ENCODE assay signal across 30 cellular contexts in genomic region chr16:51268237-51268636, GRCh38.
DNase-seq lines count a peak whose midpoint lies in the region; ATAC-seq, FAIRE-seq and TF ChIP-seq lines count a peak whose summit lies in the region.
"Had no signal": no experiment of that assay in that cellular context is flagged by ENCODE, and none has a peak within 500 bp of the region (broad histone marks: within the 10 kb centered on the region; RNA-seq: fewer than 3 reads in every experiment).

No MANE protein-coding gene starts in this region.

- H3K36me3 ChIP-seq in H1 (ENCODE audit: control insufficient read depth in 2 of 4, insufficient read depth in 4 of 4, low read length in 3 of 4), result no peaks in the 10 kb centered on the region
- H3K36me3 ChIP-seq: brain microvascular endothelial cell, ovary had no signal

- 0 out of 2 replicates have a peak overlapping the region, but pooled peaks have one; percentile 39 for H2AFZ ChIP-seq in H1 (ENCODE audit: low read length)
- H2AFZ ChIP-seq: GM23248 had no signal

- no peak overlapping the region for H3K4ac ChIP-seq in H1 (replicated peaks; ENCODE audit: insufficient read length, low read depth, low read length)

- H4K5ac ChIP-seq in H1 (ENCODE audit: insufficient read length, low read depth, low read length), result no peak overlapping the region

- no peak overlapping the region for H3K9ac ChIP-seq in H1 (replicated peaks in 1 of 4; ENCODE audit: extremely low read depth in 1 of 4, low read depth in 3 of 4, low read length in 3 of 4)
- H3K9ac ChIP-seq: GM23248 had no signal

- no peak overlapping the region for H3K56ac ChIP-seq in H1 (replicated peaks; ENCODE audit: insufficient read length, low read depth, low read length)

- no peak overlapping the region for H3K27ac ChIP-seq in H1 (ENCODE audit: low read depth, low read length)
- H3K27ac ChIP-seq: brain microvascular endothelial cell, C4-2B, GM23248, ovary, VCaP had no signal

- no peaks in the 10 kb centered on the region for H3K23me2 ChIP-seq in H1 (ENCODE audit: low read depth, low read length)

- H3K36me3 Mint-ChIP-seq in stimulated activated effector memory CD8-positive, alpha-beta T cell treated with anti-CD3 and anti-CD28 coated beads, Interleukin-12 subunit alpha, Interleukin-12 subunit beta, amount 100 ng/mL, for 72 hours, result no peaks in the 10 kb centered on the region
- H3K36me3 Mint-ChIP-seq: mesothelial cell of epicardium; naive thymus-derived CD4-positive, alpha-beta T cell had no signal

- FAIRE-seq in H1 (lab: Jason Lieb, UNC), result no peak
- FAIRE-seq: GM12892, HepG2 had no signal

- WGBS in H1 (ENCODE audit: extremely low coverage in 1 of 2, insufficient coverage in 1 of 2, insufficient read length in 1 of 2, insufficient replicate concordance in 2 of 2, low coverage in 1 of 2, low lambda C conversion rate in 2 of 2, missing lambda C conversion rate in 1 of 2), 2 experiments, result 94% methylated on average over 4 of the region's 4 CpGs; no CpG with 5 or more reads in 1 of the 2 experiments

- no peak for TF ChIP-seq RAD21 in H1 (IDR thresholded peaks at IDR 0.05 in 1 of 2, conservative IDR thresholded peaks at IDR 0.05 in 1 of 2; ENCODE audit: low read depth in 2 of 2, low read length in 2 of 2)

- no peak overlapping the region for H3K14ac ChIP-seq in H1 (ENCODE audit: insufficient read length)

- no peak for TF ChIP-seq POLR2A in H1 (IDR thresholded peaks at IDR 0.05; ENCODE audit: control extremely low read depth in 1 of 2, low read depth in 2 of 2, low read length in 2 of 2)

- no peak overlapping the region for H3K27ac Mint-ChIP-seq in stimulated activated effector memory CD8-positive, alpha-beta T cell treated with anti-CD3 and anti-CD28 coated beads, Interleukin-12 subunit alpha, Interleukin-12 subunit beta, amount 100 ng/mL, for 72 hours
- H3K27ac Mint-ChIP-seq: mesothelial cell of epicardium; naive thymus-derived CD4-positive, alpha-beta T cell had no signal

- no peaks in the 10 kb centered on the region for H3K79me2 ChIP-seq in H1 (ENCODE audit: control insufficient read depth in 1 of 2, insufficient read depth in 2 of 2, low read length in 2 of 2)

- H4K91ac ChIP-seq in H1 (replicated peaks; ENCODE audit: insufficient read length, low read length), result no peak overlapping the region

- H4K20me1 ChIP-seq in H1 (replicated peaks in 1 of 2; ENCODE audit: control insufficient read depth in 1 of 2, insufficient read depth in 2 of 2, low read length in 2 of 2), result no peaks in the 10 kb centered on the region

- no peak overlapping the region for H2BK120ac ChIP-seq in H1 (replicated peaks; ENCODE audit: low read depth, low read length)

- CTCF ChIA-PET in H1 (lab: Charles Lee; ENCODE audit: partially characterized antibody), result interaction anchor here (0.9 kb wide), 1 partner anchor 52 kb away, joined by 4 read pairs; no protein-coding TSS in a partner anchor

- H3K9me3 Mint-ChIP-seq in stimulated activated effector memory CD8-positive, alpha-beta T cell treated with anti-CD3 and anti-CD28 coated beads, Interleukin-12 subunit alpha, Interleukin-12 subunit beta, amount 100 ng/mL, for 72 hours, result peaks cover 17% of the 10 kb centered on the region

- TF ChIP-seq CTCF in H1 (IDR thresholded peaks at IDR 0.05; ENCODE audit: control extremely low read depth in 1 of 3, insufficient read depth in 1 of 3, low read depth in 1 of 3, low read length in 3 of 3), result no peak

- H4K8ac ChIP-seq in H1 (ENCODE audit: extremely low read depth, insufficient read depth, low read length), result no peak overlapping the region

- POLR2A ChIA-PET in H1 (lab: Charles Lee; ENCODE audit: partially characterized antibody), result no interaction called here

- no peaks in the 10 kb centered on the region for H3K4me1 ChIP-seq in H1 (replicated peaks in 1 of 4; ENCODE audit: control insufficient read depth in 3 of 4, insufficient read depth in 4 of 4, low read length in 3 of 4)

- intact Hi-C loops in sciatic nerve (cut with DNase I), result no loop called here

- no peak for TF ChIP-seq EP300 in H1 (IDR thresholded peaks at IDR 0.05; ENCODE audit: borderline replicate concordance in 1 of 2, low read depth in 2 of 2, low read length in 2 of 2)

- no peak overlapping the region for H2AK5ac ChIP-seq in H1 (ENCODE audit: low read depth, low read length)

- no peak overlapping the region for H3K23ac ChIP-seq in H1 (ENCODE audit: insufficient read length)

- H2BK15ac ChIP-seq in H1 (ENCODE audit: low read length), result peak overlapping the region; percentile 12; the same call in 1 of the 2 replicates

- H3K4me1 Mint-ChIP-seq in stimulated activated effector memory CD8-positive, alpha-beta T cell treated with anti-CD3 and anti-CD28 coated beads, Interleukin-12 subunit alpha, Interleukin-12 subunit beta, amount 100 ng/mL, for 72 hours, result no peaks in the 10 kb centered on the region
- H3K4me1 Mint-ChIP-seq: mesothelial cell of epicardium; naive thymus-derived CD4-positive, alpha-beta T cell had no signal

- no peaks in the 10 kb centered on the region for H3K79me1 ChIP-seq in H1 (ENCODE audit: low read depth, low read length)

- DNase-seq in amygdala (lab: John Stamatoyannopoulos, UW), result peak in 42 of 56 donors; percentile 4 to 76 (median 36)
- no peak for DNase-seq in H1 (ENCODE audit: low read depth in 1 of 2, low spot score in 2 of 2)
- peak; percentile 77 for DNase-seq in midbrain (lab: John Stamatoyannopoulos, UW)
- DNase-seq in sciatic nerve (ENCODE audit: low spot score), result no peak
- DNase-seq in stimulated activated effector memory CD8-positive, alpha-beta T cell treated with anti-CD3 and anti-CD28 coated beads, Interleukin-12 subunit alpha, Interleukin-12 subunit beta, amount 100 ng/mL, for 72 hours (ENCODE audit: low spot score in 2 of 2), result no peak
- DNase-seq in AML-193 (lab: John Stamatoyannopoulos, UW), result no peak
- no peak for DNase-seq in GOT3 (lab: John Stamatoyannopoulos, UW)
- DNase-seq in activated CD8-positive, alpha-beta memory T cell treated with anti-CD3 and anti-CD28 coated beads, Interleukin-2, amount 50 U/mL, for 48 hours, result no peak
- DNase-seq: activated CD4-positive, alpha-beta T cell treated with anti-CD3 and anti-CD28 coated beads for 48 hours; activated T-cell treated with anti-CD3 and anti-CD28 coated beads, Interleukin-2, amount 50 U/mL, for 4 hours; brain microvascular endothelial cell; effector memory CD4-positive, alpha-beta T cell; EL; erythroblast; GM23248; Karpas-422; left ventricle myocardium superior; naive thymus-derived CD4-positive, alpha-beta T cell; NCI-H146; NCI-H524 treated with DMSO at 0.1 percent for 48 hours; ovary; SHP77 treated with DMSO at 0.1 percent for 48 hours; stimulated activated CD4-positive, alpha-beta T cell treated with anti-CD3 and anti-CD28 coated beads, Interleukin-12 subunit alpha, Interleukin-12 subunit beta, amount 100 ng/mL, for 4 hours; stimulated activated CD4-positive, alpha-beta T cell treated with anti-CD3 and anti-CD28 coated beads, Interleukin-4, amount 100 ng/mL, for 1 hour; T-helper 9 cell had no signal

- H2BK12ac ChIP-seq in H1 (ENCODE audit: low read depth, low read length), result no peak overlapping the region

- no peak overlapping the region for H2BK5ac ChIP-seq in H1 (ENCODE audit: low read depth, low read length)

- H2BK20ac ChIP-seq in H1 (ENCODE audit: low read length), result 0 out of 2 replicates have a peak overlapping the region, but pooled peaks have one; percentile 15

- ATAC-seq in sciatic nerve, result peak; percentile 88
- ATAC-seq in stimulated activated effector memory CD8-positive, alpha-beta T cell treated with anti-CD3 and anti-CD28 coated beads, Interleukin-12 subunit alpha, Interleukin-12 subunit beta, amount 100 ng/mL, for 72 hours, result no peak
- ATAC-seq: activated T-cell treated with anti-CD3 and anti-CD28 coated beads, Interleukin-2, amount 50 U/mL, for 4 hours; HepG2; left ventricle myocardium superior; naive thymus-derived CD4-positive, alpha-beta T cell had no signal

- H3K4me3 Mint-ChIP-seq in stimulated activated effector memory CD8-positive, alpha-beta T cell treated with anti-CD3 and anti-CD28 coated beads, Interleukin-12 subunit alpha, Interleukin-12 subunit beta, amount 100 ng/mL, for 72 hours, result no peak overlapping the region
- H3K4me3 Mint-ChIP-seq: activated T-cell treated with anti-CD3 and anti-CD28 coated beads, Interleukin-2, amount 50 U/mL, for 4 hours; mesothelial cell of epicardium; naive thymus-derived CD4-positive, alpha-beta T cell had no signal

- H3K4me2 ChIP-seq in H1 (ENCODE audit: insufficient read depth in 1 of 2, low read depth in 2 of 2, low read length in 2 of 2), result no peak overlapping the region

- H3K4me3 ChIP-seq in H1 (ENCODE audit: extremely low read depth in 1 of 4, insufficient read depth in 2 of 4, low read depth in 3 of 4, low read length in 4 of 4), result no peak overlapping the region
- H3K4me3 ChIP-seq: GM23248, ovary had no signal

- peaks cover 3 to 8% of the 10 kb centered on the region in 2 experiments; a peak in 2 of 4 replicates for H3K9me3 ChIP-seq in H1 (ENCODE audit: insufficient read depth in 2 of 2, low read depth in 1 of 2, low read length in 1 of 2)
- H3K9me3 ChIP-seq: ovary had no signal

- H3K18ac ChIP-seq in H1 (ENCODE audit: extremely low read depth, low read length), result no peak overlapping the region

- no peaks in the 10 kb centered on the region for H3K27me3 ChIP-seq in H1 (replicated peaks in 1 of 4; ENCODE audit: control insufficient read depth in 3 of 4, extremely low read depth in 1 of 4, insufficient read depth in 3 of 4, low read length in 3 of 4)
- H3K27me3 ChIP-seq: brain microvascular endothelial cell, ovary had no signal

TF ChIP-seq in H1, 55 proteins besides CTCF, POLR2A, EP300 and RAD21 (continues in another document):
- TF ChIP-seq YY1 (IDR thresholded peaks at IDR 0.05; ENCODE audit: low read depth, low read length) (no peak), BRCA1 (IDR thresholded peaks at IDR 0.05; ENCODE audit: low read depth, low read length) (no peak), MAX (IDR thresholded peaks at IDR 0.05) (no peak), SIRT6 (IDR thresholded peaks at IDR 0.05; ENCODE audit: low read length) (no peak), SP1 (IDR thresholded peaks at IDR 0.05; ENCODE audit: low read depth, low read length) (no peak), CREB1 (IDR thresholded peaks at IDR 0.05) (no peak), SP4 (IDR thresholded peaks at IDR 0.05; ENCODE audit: low read length) (no peak), HDAC6 (IDR thresholded peaks at IDR 0.05; ENCODE audit: low read depth, low read length) (no peak), NRF1 (IDR thresholded peaks at IDR 0.05; ENCODE audit: low read depth, low read length) (no peak)

Comparison
In these comparisons a context has a peak if more than half of its experiments do, and no peak if none do; other contexts are left out.
1. DNase-seq: peak in amygdala (42 of 56) and midbrain (single experiment); none in H1 (0 of 2), sciatic nerve (single experiment), stimulated activated effector memory CD8-positive, alpha-beta T cell treated with anti-CD3 and anti-CD28 coated beads, Interleukin-12 subunit alpha, Interleukin-12 subunit beta, amount 100 ng/mL, for 72 hours (0 of 2), AML-193 (0 of 2), GOT3 (single experiment) and activated CD8-positive, alpha-beta memory T cell treated with anti-CD3 and anti-CD28 coated beads, Interleukin-2, amount 50 U/mL, for 48 hours (single experiment).